ENCODE assay signal across 20 cellular contexts in genomic region chr14:74480051-74480450, GRCh38. TPM values are rescaled to one million over a fixed set of nuclear protein-coding genes. Genes with fewer than 3 reads are reported as not detected.
DNase-seq lines count a peak whose midpoint lies in the region; ATAC-seq and TF ChIP-seq lines count a peak whose summit lies in the region.
"Had no signal": no experiment of that assay in that cellular context is flagged by ENCODE, and none has a peak within 500 bp of the region (broad histone marks: within the 10 kb centered on the region; RNA-seq: fewer than 3 reads in every experiment).

No MANE protein-coding gene starts in this region.

- ATAC-seq in WTC11 (no peak), left lung (peak; percentile 38), GM19455 (IDR thresholded peaks at IDR 0.05; ENCODE audit: unreplicated experiment) (no peak), esophagus mucosa (no peak)
- ATAC-seq: Panc1 had no signal

- no peak for TF ChIP-seq POLR2A in breast epithelium (IDR thresholded peaks at IDR 0.05)

- H3K4me3 ChIP-seq in breast epithelium, result no peak overlapping the region
- no peak overlapping the region for H3K4me3 ChIP-seq in left lung

- peaks cover 17% of the 10 kb centered on the region for H3K36me3 ChIP-seq in breast epithelium
- H3K36me3 ChIP-seq in left lung, result peaks cover 0 to 93% of the 10 kb centered on the region in 2 donors

- no peaks in the 10 kb centered on the region for H3K9me3 ChIP-seq in breast epithelium
- no peaks in the 10 kb centered on the region for H3K9me3 ChIP-seq in left lung
- H3K9me3 ChIP-seq: SK-N-SH had no signal

- H3K27ac Mint-ChIP-seq in MCF 10A (ENCODE audit: low read depth, unreplicated experiment) (no peak overlapping the region), WTC11 (0 out of 2 replicates have a peak overlapping the region, but pooled peaks have one; percentile 17)
- H3K27ac Mint-ChIP-seq: IgD-negative memory B cell had no signal

- H3K36me3 Mint-ChIP-seq in MCF 10A (ENCODE audit: insufficient read depth, unreplicated experiment), result peaks cover 56% of the 10 kb centered on the region
- peaks cover 53% of the 10 kb centered on the region for H3K36me3 Mint-ChIP-seq in WTC11

- H3K27ac ChIP-seq in breast epithelium, result no peak overlapping the region
- no peak overlapping the region for H3K27ac ChIP-seq in left lung
- H3K27ac ChIP-seq: C4-2B had no signal

- intact Hi-C loops in MCF 10A (cut with micrococcal nuclease) (no loop called here), breast epithelium (cut with DNase I; ENCODE audit: low total_unique reads) (loop anchor here (10.0 kb wide), 1 partner anchor 125 kb away; no protein-coding TSS in a partner anchor), left lung (cut with DNase I) (no loop called here)

- TSS peak; percentile 53 for BruUV-seq in MCF 10A (replicated peaks; lab: Mats Ljungman, UMichigan)

- no peaks in the 10 kb centered on the region for H3K27me3 Mint-ChIP-seq in MCF 10A (ENCODE audit: insufficient read depth, unreplicated experiment)
- no peaks in the 10 kb centered on the region for H3K27me3 Mint-ChIP-seq in WTC11 (ENCODE audit: low read depth)
- H3K27me3 Mint-ChIP-seq: IgD-negative memory B cell had no signal

- CTCF ChIA-PET in MCF 10A (lab: Yijun Ruan, JAX) (interaction anchor here (0.5 to 1.6 kb wide), 3 partner anchors 10 to 157 kb away, joined by 3 to 13 read pairs (median 3); no protein-coding TSS in a partner anchor), WTC11 (lab: Charles Lee) (interaction anchor here (1.1 to 2.9 kb wide), 3 partner anchors 21 to 233 kb away, joined by 3 to 20 read pairs (median 10); no protein-coding TSS in a partner anchor)

- TF ChIP-seq CTCF in MCF 10A (IDR thresholded peaks at IDR 0.05; ENCODE audit: unreplicated experiment), result no peak
- TF ChIP-seq CTCF in breast epithelium (IDR thresholded peaks at IDR 0.05), result no peak
- TF ChIP-seq CTCF in WTC11 (IDR thresholded peaks at IDR 0.05), result no peak
- no peak for TF ChIP-seq CTCF in left lung (IDR thresholded peaks at IDR 0.05)

- H3K4me1 ChIP-seq in breast epithelium, result no peaks in the 10 kb centered on the region
- peaks cover 0 to 7% of the 10 kb centered on the region in 2 donors for H3K4me1 ChIP-seq in left lung

- H3K9me3 Mint-ChIP-seq in MCF 10A (ENCODE audit: unreplicated experiment) (no peaks in the 10 kb centered on the region), WTC11 (no peaks in the 10 kb centered on the region)
- H3K9me3 Mint-ChIP-seq: CD8-positive, alpha-beta memory T cell; IgD-negative memory B cell had no signal

- H3K4me3 Mint-ChIP-seq in MCF 10A (ENCODE audit: unreplicated experiment) (no peak overlapping the region), WTC11 (no peak overlapping the region)
- H3K4me3 Mint-ChIP-seq: CD8-positive, alpha-beta memory T cell; IgD-negative memory B cell had no signal

- H3K4me1 Mint-ChIP-seq in MCF 10A (ENCODE audit: insufficient read depth, unreplicated experiment), result no peaks in the 10 kb centered on the region
- H3K4me1 Mint-ChIP-seq in WTC11, result peaks cover 5% of the 10 kb centered on the region
- H3K4me1 Mint-ChIP-seq: CD8-positive, alpha-beta memory T cell; IgD-negative memory B cell had no signal

- H3K27me3 ChIP-seq in breast epithelium (no peaks in the 10 kb centered on the region), left lung (no peaks in the 10 kb centered on the region)

- POLR2A ChIA-PET in MCF 10A (lab: Yijun Ruan, JAX) (interaction anchor here (1.0 to 1.1 kb wide), 2 partner anchors 13 to 16 kb away, joined by 4 read pairs; no protein-coding TSS in a partner anchor), WTC11 (lab: Charles Lee) (no interaction called here)

- DNase-seq in MCF 10A (ENCODE audit: unreplicated experiment) (no peak), breast epithelium (ENCODE audit: low spot score in 2 of 2) (no peak), WTC11 (ENCODE audit: low spot score) (no peak), left lung (no peak), D341Med (ENCODE audit: low spot score) (no peak), A172 (ENCODE audit: low spot score) (no peak)
- DNase-seq: CD8-positive, alpha-beta memory T cell; EL; MV-4-11; NCI-H1105 treated with DMSO at 0.1 percent for 48 hours; NCI-H2081; NCI-H446; NK-92 treated with Interleukin-12 subunit alpha and Interleukin-12 subunit beta, amount 100 ng/mL, for 24 hours; SIG-M5; SK-N-SH had no signal

TF ChIP-seq in WTC11, 78 proteins besides CTCF, POLR2A, EP300 and RAD21:
- TF ChIP-seq FOXJ3 (CRISPR knock-in tag; IDR thresholded peaks at IDR 0.05; ENCODE audit: borderline replicate concordance), result no peak
- TF ChIP-seq ZNF416 (CRISPR knock-in tag; IDR thresholded peaks at IDR 0.05), result no peak
TF ChIP-seq in WTC11: peak in this region for 0.

RNA-seq across cellular contexts. Expression of gene NPC2, which starts 13.1 kb away (rescaled TPM):
- total RNA-seq in MCF 10A (2022) (105 and 128 TPM in 2 replicates), breast epithelium (100 to 1,000 TPM; 277 to 663 (median 594) TPM), WTC11 (2021) (139 to 155 TPM (median 150 TPM) in 3 replicates), left lung (1,000 to 10,000 TPM in 1 of 2 donors, 100 to 1,000 TPM in 1; 967 to 1,413 TPM), esophagus mucosa (100 TPM)
- 314 and 399 TPM in 2 replicates for total RNA-seq in A172 (2014; rRNA removed; shearing (Covaris generic))

RNA-seq across cellular contexts. Expression of gene ISCA2, which starts 13.5 kb away (rescaled TPM):
- 13.9 and 21.1 TPM in 2 replicates for total RNA-seq in MCF 10A (2022)
- 10 to 100 TPM; 17.3 to 31.8 (median 21.3) TPM for total RNA-seq in breast epithelium
- total RNA-seq in WTC11 (2021), result 49.1 to 50.6 TPM (median 50.1 TPM) in 3 replicates
- total RNA-seq in left lung, result 10 to 100 TPM; 22.7 to 27.7 TPM
- 16.4 TPM for total RNA-seq in esophagus mucosa
- total RNA-seq in A172 (2014; rRNA removed; shearing (Covaris generic)), result 13.3 and 18.1 TPM in 2 replicates

RNA-seq across cellular contexts. Expression of gene SYNDIG1L, which starts 54.0 kb away (rescaled TPM):
- total RNA-seq in MCF 10A (2022) (not detected in 2 replicates), breast epithelium (1 to 10 TPM in 1 of 3 donors, under 1 TPM in 2; 0.33 to 1.0 (median 0.64) TPM), WTC11 (2021) (1.4 to 1.9 TPM (median 1.5 TPM) in 3 replicates), left lung (under 1 TPM; 0.39 to 0.87 TPM), esophagus mucosa (not detected)
- total RNA-seq in A172 (2014; rRNA removed; shearing (Covaris generic)), result not detected in 2 replicates
- total RNA-seq: CD8-positive, alpha-beta memory T cell had no signal
